ENCODE assay signal across 1 cellular context in the genomic region with DNA sequence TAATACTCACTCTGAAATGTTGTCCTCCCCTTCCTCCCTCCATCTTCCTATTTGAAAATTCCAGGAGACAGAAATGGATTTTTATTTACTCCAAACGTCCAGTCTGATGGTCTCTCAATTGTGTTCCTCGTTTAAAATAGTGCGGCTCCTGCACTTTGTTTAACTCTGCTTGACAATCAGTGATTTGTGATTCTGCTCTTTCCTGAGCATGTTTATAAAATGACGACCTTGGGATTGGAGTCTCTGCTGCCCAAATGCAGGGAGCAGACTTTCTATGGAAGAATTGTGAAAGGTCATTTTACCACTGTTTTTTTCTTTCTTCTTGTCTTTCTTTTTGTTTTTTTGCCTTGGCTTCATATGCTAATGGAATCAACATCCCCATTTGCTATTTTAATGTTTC.
TF ChIP-seq lines count a peak whose summit lies in the region.

No MANE protein-coding gene starts in this region.

TF ChIP-seq in GM23338, 12 proteins besides CTCF, POLR2A, EP300 and RAD21 (continued from another document):
- TF ChIP-seq ZNF462 (CRISPR knock-in tag; IDR thresholded peaks at IDR 0.05) (no peak), JUNB (IDR thresholded peaks at IDR 0.05; ENCODE audit: unreplicated experiment) (no peak), ETS1 (IDR thresholded peaks at IDR 0.05) (no peak), NANOG (IDR thresholded peaks at IDR 0.05; ENCODE audit: borderline replicate concordance) (no peak), EZH2phosphoT487 (IDR thresholded peaks at IDR 0.05; ENCODE audit: unreplicated experiment) (no peak)
TF ChIP-seq in GM23338: peak in this region for 0.
